In genomic region chr7:78043159-78043558, GRCh38 we compare ENCODE assay signal across 8 cellular contexts.
"Had no signal": no experiment of that assay in that cellular context is flagged by ENCODE, and none has a peak within 500 bp of the region (broad histone marks: within the 10 kb centered on the region; RNA-seq: fewer than 3 reads in every experiment).

No MANE protein-coding gene starts in this region.

- H2AFZ ChIP-seq: GM23338 had no signal

- H3K4me3 Mint-ChIP-seq: GM23338, H9 had no signal

- H3K9me3 Mint-ChIP-seq: GM23338, H9 had no signal

- H3K4me3 ChIP-seq: GM23338, K562 had no signal

- H3K4me2 ChIP-seq: GM23338 had no signal

- DNase-seq: H9, HCEC 1CT, IMR-90, KG1 had no signal

- FAIRE-seq: H1, H54, K562 had no signal

- H3K27ac Mint-ChIP-seq: GM23338, H9 had no signal

- ATAC-seq: GM23338, K562 had no signal
